12 cellular contexts compared by ENCODE assay signal in genomic region chr9:109181284-109181683, GRCh38. TPM values are rescaled to one million over a fixed set of nuclear protein-coding genes. Genes with fewer than 3 reads are reported as not detected.
DNase-seq lines count a peak whose midpoint lies in the region; ATAC-seq lines count a peak whose summit lies in the region.
"Had no signal": no experiment of that assay in that cellular context is flagged by ENCODE, and none has a peak within 500 bp of the region (broad histone marks: within the 10 kb centered on the region; RNA-seq: fewer than 3 reads in every experiment).

No MANE protein-coding gene starts in this region.

- intact Hi-C loops in activated CD4-positive, alpha-beta T cell treated with anti-CD3 and anti-CD28 coated beads, Interleukin-2, amount 10 ng/mL, durations not matched to agents 24 days and 14 days (cut with micrococcal nuclease): loop anchor here (1.0 to 10.0 kb wide), 7 partner anchors 61 to 284 kb away; partner anchors contain the start of gene EPB41L4B

- H3K27me3 Mint-ChIP-seq in activated CD4-positive, alpha-beta T cell treated with anti-CD3 and anti-CD28 coated beads, Interleukin-2, amount 10 ng/mL, durations not matched to agents 24 days and 14 days: peaks cover 28% of the 10 kb centered on the region

- peak overlapping the region; percentile 44 for H3K27ac Mint-ChIP-seq in activated CD4-positive, alpha-beta T cell treated with anti-CD3 and anti-CD28 coated beads, Interleukin-2, amount 10 ng/mL, durations not matched to agents 24 days and 14 days
- H3K27ac Mint-ChIP-seq: memory B cell had no signal

- no peak overlapping the region for H3K4me3 Mint-ChIP-seq in activated CD4-positive, alpha-beta T cell treated with anti-CD3 and anti-CD28 coated beads, Interleukin-2, amount 10 ng/mL, durations not matched to agents 24 days and 14 days
- H3K4me3 Mint-ChIP-seq: memory B cell had no signal

- H3K9me3 Mint-ChIP-seq in activated CD4-positive, alpha-beta T cell treated with anti-CD3 and anti-CD28 coated beads, Interleukin-2, amount 10 ng/mL, durations not matched to agents 24 days and 14 days: no peaks in the 10 kb centered on the region
- H3K9me3 Mint-ChIP-seq: memory B cell had no signal

- peak; percentile 64 for ATAC-seq in HG02798 (IDR thresholded peaks at IDR 0.05; ENCODE audit: poor library complexity, unreplicated experiment)
- ATAC-seq: Panc1, right lobe of liver had no signal

- peaks cover 13% of the 10 kb centered on the region for H3K4me1 Mint-ChIP-seq in activated CD4-positive, alpha-beta T cell treated with anti-CD3 and anti-CD28 coated beads, Interleukin-2, amount 10 ng/mL, durations not matched to agents 24 days and 14 days

- DNase-seq in activated CD8-positive, alpha-beta memory T cell treated with anti-CD3 and anti-CD28 coated beads, Interleukin-2, amount 50 U/mL, for 48 hours: peak; percentile 63
- no peak for DNase-seq in activated CD8-positive, alpha-beta memory T cell treated with anti-CD3 and anti-CD28 coated beads, Interleukin-2, amount 50 U/mL, for 4 hours
- peak; percentile 85 for DNase-seq in activated CD4-positive, alpha-beta T cell treated with anti-CD3 and anti-CD28 coated beads, Interleukin-2, amount 10 ng/mL, durations not matched to agents 24 days and 14 days
- peak; percentile 19 to 38 for DNase-seq in stimulated activated CD8-positive, alpha-beta memory T cell treated with anti-CD3 and anti-CD28 coated beads, Interleukin-15, amount 100 ng/mL, for 48 hours (ENCODE audit: low read depth in 2 of 2)
- DNase-seq in NCI-H2196 treated with DMSO at 0.1 percent for 48 hours (lab: John Stamatoyannopoulos, UW; ENCODE audit: unreplicated experiment): no peak
- no peak for DNase-seq in NCI-H2196 (lab: John Stamatoyannopoulos, UW; ENCODE audit: unreplicated experiment)
- DNase-seq in DMS 273 (lab: John Stamatoyannopoulos, UW; ENCODE audit: unreplicated experiment): no peak
- DNase-seq: right lobe of liver, stomach had no signal

- H3K36me3 Mint-ChIP-seq in activated CD4-positive, alpha-beta T cell treated with anti-CD3 and anti-CD28 coated beads, Interleukin-2, amount 10 ng/mL, durations not matched to agents 24 days and 14 days (ENCODE audit: low read depth): no peaks in the 10 kb centered on the region
- H3K36me3 Mint-ChIP-seq: memory B cell had no signal

RNA-seq across cellular contexts. Expression of gene FRRS1L, which starts 14.2 kb away (rescaled TPM):
- total RNA-seq in activated CD4-positive, alpha-beta T cell treated with anti-CD3 and anti-CD28 coated beads, Interleukin-2, amount 10 ng/mL, durations not matched to agents 24 days and 14 days: not detected in 2 replicates
- total RNA-seq: right lobe of liver had no signal

Comparison
In these comparisons a context has a peak if more than half of its experiments do, and no peak if none do; other contexts are left out.
1. DNase-seq: peak in activated CD8-positive, alpha-beta memory T cell treated with anti-CD3 and anti-CD28 coated beads, Interleukin-2, amount 50 U/mL, for 48 hours (single experiment), activated CD4-positive, alpha-beta T cell treated with anti-CD3 and anti-CD28 coated beads, Interleukin-2, amount 10 ng/mL, durations not matched to agents 24 days and 14 days (single experiment) and stimulated activated CD8-positive, alpha-beta memory T cell treated with anti-CD3 and anti-CD28 coated beads, Interleukin-15, amount 100 ng/mL, for 48 hours (2 of 2); none in activated CD8-positive, alpha-beta memory T cell treated with anti-CD3 and anti-CD28 coated beads, Interleukin-2, amount 50 U/mL, for 4 hours (single experiment), NCI-H2196 treated with DMSO at 0.1 percent for 48 hours (single experiment), NCI-H2196 (single experiment) and DMS 273 (single experiment).